Comparison of ENCODE assay signal across 23 cellular contexts in genomic region chr18:66439670-66440069, GRCh38.
DNase-seq lines count a peak whose midpoint lies in the region; ATAC-seq, FAIRE-seq and TF ChIP-seq lines count a peak whose summit lies in the region.
"Had no signal": no experiment of that assay in that cellular context is flagged by ENCODE, and none has a peak within 500 bp of the region (broad histone marks: within the 10 kb centered on the region; RNA-seq: fewer than 3 reads in every experiment).

No MANE protein-coding gene starts in this region.

- intact Hi-C loops in CD14-positive monocyte (cut with micrococcal nuclease) = no loop called here
- intact Hi-C loops in kidney (cut with DNase I) = no loop called here

- H3K4me1 Mint-ChIP-seq in CD14-positive monocyte (no peaks in the 10 kb centered on the region), neural progenitor cell (no peaks in the 10 kb centered on the region)
- H3K4me1 Mint-ChIP-seq: IgD-negative memory B cell had no signal

- H3K27ac Mint-ChIP-seq in CD14-positive monocyte (no peak overlapping the region), neural progenitor cell (no peak overlapping the region)
- H3K27ac Mint-ChIP-seq: CD8-positive, alpha-beta T cell; HFFc6; IgD-negative memory B cell had no signal

- no peak for TF ChIP-seq POLR2A in upper lobe of left lung (IDR thresholded peaks at IDR 0.05)

- H3K9ac ChIP-seq in kidney (ENCODE audit: low read length in 2 of 2) (no peak overlapping the region), neural progenitor cell (no peak overlapping the region)
- H3K9ac ChIP-seq: BLaER1, GM23248 had no signal

- TF ChIP-seq CTCF in CD14-positive monocyte (IDR thresholded peaks at IDR 0.05) = no peak
- no peak for TF ChIP-seq CTCF in kidney (IDR thresholded peaks at IDR 0.05; ENCODE audit: borderline replicate concordance, extremely low read depth, insufficient read depth)
- no peak for TF ChIP-seq CTCF in neural progenitor cell (IDR thresholded peaks at IDR 0.05)
- TF ChIP-seq CTCF in upper lobe of left lung (IDR thresholded peaks at IDR 0.05) = no peak
- TF ChIP-seq CTCF in GM10266 (IDR thresholded peaks at IDR 0.05; ENCODE audit: control insufficient read depth, insufficient read depth, low read depth, missing control alignments) = no peak
- TF ChIP-seq CTCF in GM20000 (IDR thresholded peaks at IDR 0.05; ENCODE audit: extremely low read depth, missing control alignments) = no peak

- H4K20me1 ChIP-seq in neural progenitor cell (ENCODE audit: low read depth) = no peaks in the 10 kb centered on the region
- H4K20me1 ChIP-seq: BLaER1 had no signal

- H3K4me3 ChIP-seq in kidney (ENCODE audit: low read length in 2 of 2) = no peak overlapping the region
- H3K4me3 ChIP-seq in neural progenitor cell = no peak overlapping the region
- no peak overlapping the region for H3K4me3 ChIP-seq in upper lobe of left lung
- H3K4me3 ChIP-seq: A549, BLaER1, GM23248 had no signal

- no peak overlapping the region for H3K4me2 ChIP-seq in neural progenitor cell
- H3K4me2 ChIP-seq: A549, BLaER1 had no signal

- H3F3A ChIP-seq in neural progenitor cell (ENCODE audit: low read depth) = no peaks in the 10 kb centered on the region

- H2AFZ ChIP-seq in neural progenitor cell (replicated peaks) = peak overlapping the region; percentile 42
- H2AFZ ChIP-seq: GM23248 had no signal

- H3K27ac ChIP-seq in kidney (ENCODE audit: low read depth in 2 of 2, low read length in 2 of 2) = peak overlapping the region in 1 of 2 donors; percentile 56
- H3K27ac ChIP-seq in neural progenitor cell = no peak overlapping the region
- H3K27ac ChIP-seq in upper lobe of left lung = no peak overlapping the region
- H3K27ac ChIP-seq: 22Rv1, A549, BLaER1, GM23248, HL-60 had no signal

- peak; percentile 28 to 49 for ATAC-seq in upper lobe of left lung (ENCODE audit: low FRiP score in 2 of 2)
- ATAC-seq: A549; CD8-positive, alpha-beta T cell; HCT116 had no signal

- H3K4me3 Mint-ChIP-seq in CD14-positive monocyte = no peak overlapping the region
- H3K4me3 Mint-ChIP-seq in neural progenitor cell = no peak overlapping the region
- H3K4me3 Mint-ChIP-seq: CD8-positive, alpha-beta T cell; HFFc6 had no signal

- DNase-seq in CD14-positive monocyte (ENCODE audit: low spot score) (peak; percentile 42), kidney (peak; percentile 59), neural progenitor cell (ENCODE audit: low spot score) (no peak), upper lobe of left lung (peak in 1 of 2 donors; percentile 25), GM10266 (ENCODE audit: extremely low spot score) (no peak), NCI-H1694 treated with DMSO at 0.1 percent for 48 hours (lab: John Stamatoyannopoulos, UW) (no peak), GM20000 (ENCODE audit: low spot score) (no peak), activated gamma-delta T cell treated with Interleukin-2 at 50 U/mL for 16 hours (no peak)
- DNase-seq: CD8-positive, alpha-beta T cell; DMS53; DND-41; EL; GM23248; H7; HFFc6 had no signal

- FAIRE-seq in kidney (lab: Jason Lieb, UNC) = no peak
- FAIRE-seq: A549, GM12891, GM19239 had no signal

- H3K9me3 ChIP-seq in kidney (ENCODE audit: control insufficient read depth in 1 of 2, low read length in 2 of 2) (no peaks in the 10 kb centered on the region), neural progenitor cell (ENCODE audit: low read depth) (no peaks in the 10 kb centered on the region), upper lobe of left lung (no peaks in the 10 kb centered on the region)
- H3K9me3 ChIP-seq: A549 had no signal

- TF ChIP-seq EP300 in upper lobe of left lung (IDR thresholded peaks at IDR 0.05) = no peak

- no peaks in the 10 kb centered on the region for H3K36me3 Mint-ChIP-seq in CD14-positive monocyte
- H3K36me3 Mint-ChIP-seq in neural progenitor cell = no peaks in the 10 kb centered on the region
- H3K36me3 Mint-ChIP-seq: CD8-positive, alpha-beta T cell; IgD-negative memory B cell had no signal

- 92 to 93% methylated on average over 7 of the region's 7 CpGs for WGBS in upper lobe of left lung, 2 donors

- H3K4me1 ChIP-seq in kidney (ENCODE audit: control insufficient read depth in 1 of 2, insufficient read depth in 1 of 2, low read depth in 1 of 2, low read length in 2 of 2) (no peaks in the 10 kb centered on the region), neural progenitor cell (no peaks in the 10 kb centered on the region), upper lobe of left lung (no peaks in the 10 kb centered on the region)
- H3K4me1 ChIP-seq: A549, BLaER1 had no signal

- H3K27me3 Mint-ChIP-seq in CD14-positive monocyte (ENCODE audit: low read depth in 3 of 3) = no peaks in the 10 kb centered on the region
- no peaks in the 10 kb centered on the region for H3K27me3 Mint-ChIP-seq in neural progenitor cell (ENCODE audit: insufficient read depth, low read depth)
- H3K27me3 Mint-ChIP-seq: IgD-negative memory B cell had no signal

- H3K79me2 ChIP-seq in neural progenitor cell (ENCODE audit: low read depth) = no peaks in the 10 kb centered on the region

- H3K36me3 ChIP-seq in kidney (ENCODE audit: control insufficient read depth in 1 of 2, insufficient read depth in 2 of 2, low read length in 2 of 2) (no peaks in the 10 kb centered on the region), neural progenitor cell (no peaks in the 10 kb centered on the region), upper lobe of left lung (no peaks in the 10 kb centered on the region)
- H3K36me3 ChIP-seq: BLaER1 had no signal

- H3K9me3 Mint-ChIP-seq in CD14-positive monocyte = peaks cover 0 to 6% (median 2%) of the 10 kb centered on the region in 7 donors
- H3K9me3 Mint-ChIP-seq in neural progenitor cell = no peaks in the 10 kb centered on the region
- H3K9me3 Mint-ChIP-seq: CD8-positive, alpha-beta T cell had no signal

- no peaks in the 10 kb centered on the region for H3K27me3 ChIP-seq in neural progenitor cell
- H3K27me3 ChIP-seq in upper lobe of left lung = no peaks in the 10 kb centered on the region
- H3K27me3 ChIP-seq: BLaER1 had no signal

Comparison
In these comparisons a context has a peak if more than half of its experiments do, and no peak if none do; other contexts are left out.
1. DNase-seq: peak in CD14-positive monocyte (single experiment) and kidney (single experiment); none in neural progenitor cell (single experiment), GM10266 (single experiment), NCI-H1694 treated with DMSO at 0.1 percent for 48 hours (single experiment), GM20000 (single experiment) and activated gamma-delta T cell treated with Interleukin-2 at 50 U/mL for 16 hours (single experiment).